Comparison of ENCODE assay signal across 10 cellular contexts in genomic region chr20:48794360-48794759, GRCh38. TPM values are rescaled to one million over a fixed set of nuclear protein-coding genes. Genes with fewer than 3 reads are reported as not detected.
DNase-seq lines count a peak whose midpoint lies in the region; ATAC-seq lines count a peak whose summit lies in the region.
"Had no signal": no experiment of that assay in that cellular context is flagged by ENCODE, and none has a peak within 500 bp of the region (broad histone marks: within the 10 kb centered on the region; RNA-seq: fewer than 3 reads in every experiment).

No MANE protein-coding gene starts in this region.

- peaks cover 58% of the 10 kb centered on the region for H3K4me1 Mint-ChIP-seq in memory B cell

- ATAC-seq in right cardiac atrium (peak; percentile 7 to 22), Right ventricle myocardium inferior (no peak), memory B cell (ENCODE audit: low read depth) (no peak), HG02763 (IDR thresholded peaks at IDR 0.05; ENCODE audit: unreplicated experiment) (no peak), GM18873 (IDR thresholded peaks at IDR 0.05; ENCODE audit: low FRiP score, unreplicated experiment) (no peak), HG03432 (IDR thresholded peaks at IDR 0.05; ENCODE audit: unreplicated experiment) (no peak)
- ATAC-seq: stimulated activated naive B cell treated with anti-CD40 and anti-IgM and Interleukin-4, amounts not matched to agents 10 μg/mL and 1 μg/mL and 100 μg/mL, for 72 hours had no signal

- DNase-seq in right cardiac atrium (no peak), Right ventricle myocardium inferior (ENCODE audit: missing footprints) (no peak), memory B cell (ENCODE audit: low spot score in 2 of 2) (no peak), LoVo (ENCODE audit: low spot score) (no peak)
- DNase-seq: stimulated activated naive B cell treated with anti-CD40 and anti-IgM and Interleukin-4, amounts not matched to agents 10 μg/mL and 1 μg/mL and 100 μg/mL, for 72 hours; T-helper 2 cell had no signal

- peak overlapping the region; percentile 29 for H3K27ac Mint-ChIP-seq in memory B cell

- H3K36me3 Mint-ChIP-seq in memory B cell, result peaks cover 6% of the 10 kb centered on the region

- no peaks in the 10 kb centered on the region for H3K9me3 ChIP-seq in right cardiac atrium (ENCODE audit: control insufficient read depth, low read length)

- WGBS in right cardiac atrium, result 50% methylated on average over 5 of the region's 5 CpGs

- H3K4me1 ChIP-seq in right cardiac atrium (ENCODE audit: control insufficient read depth, insufficient read depth, low read length), result peaks cover 3% of the 10 kb centered on the region

- H3K27me3 Mint-ChIP-seq in memory B cell, result no peaks in the 10 kb centered on the region
- H3K27me3 Mint-ChIP-seq: stimulated activated naive B cell treated with anti-CD40 and anti-IgM and Interleukin-4, amounts not matched to agents 10 μg/mL and 1 μg/mL and 100 μg/mL, for 72 hours had no signal

- H3K27me3 ChIP-seq in right cardiac atrium (ENCODE audit: control insufficient read depth, insufficient read depth), result no peaks in the 10 kb centered on the region

- H3K27ac ChIP-seq in right cardiac atrium (ENCODE audit: low read length) (no peak overlapping the region), angular gyrus (ENCODE audit: low read depth, low read length) (peak overlapping the region; percentile 86)

- H3K9me3 Mint-ChIP-seq in memory B cell, result peaks cover 3% of the 10 kb centered on the region

- H3K4me3 ChIP-seq in right cardiac atrium (ENCODE audit: low read length), result no peak overlapping the region

- intact Hi-C loops in right cardiac atrium (cut with DNase I), result no loop called here
- intact Hi-C loops in Right ventricle myocardium inferior (cut with DNase I), result no loop called here

- no peak overlapping the region for H3K4me3 Mint-ChIP-seq in memory B cell
- H3K4me3 Mint-ChIP-seq: stimulated activated naive B cell treated with anti-CD40 and anti-IgM and Interleukin-4, amounts not matched to agents 10 μg/mL and 1 μg/mL and 100 μg/mL, for 72 hours had no signal

RNA-seq across cellular contexts. Expression of gene PREX1, which starts 33.4 kb away (rescaled TPM):
- 10 to 100 TPM; 10.4 to 16.2 (median 14.7) TPM for total RNA-seq in right cardiac atrium
- polyA plus RNA-seq in right cardiac atrium, result 9.0 TPM
- total RNA-seq in Right ventricle myocardium inferior, result 11.0 TPM

Comparison
In these comparisons a context has a peak if more than half of its experiments do, and no peak if none do; other contexts are left out.
1. ATAC-seq: peak in right cardiac atrium (2 of 2); none in Right ventricle myocardium inferior (single experiment), memory B cell (single experiment), HG02763 (single experiment), GM18873 (single experiment) and HG03432 (single experiment).